1 cellular context compared by ENCODE assay signal in genomic region chr2:64797881-64798590, GRCh38.
TF ChIP-seq lines count a peak whose summit lies in the region.

No MANE protein-coding gene starts in this region.

TF ChIP-seq in HEK293, 187 proteins besides CTCF, POLR2A, EP300 and RAD21 (continued from another document):
- TF ChIP-seq ZBTB44 (tag by site-specific recombination; IDR thresholded peaks at IDR 0.05), result peak; percentile 71
- no peak for TF ChIP-seq ZNF140 (tag by site-specific recombination; IDR thresholded peaks at IDR 0.05)
- no peak for TF ChIP-seq ZNF645 (tag by site-specific recombination; IDR thresholded peaks at IDR 0.05)
- peak; percentile 52 for TF ChIP-seq FEZF1 (tag by site-specific recombination; IDR thresholded peaks at IDR 0.05)
- 0 out of 2 replicates have a peak, but pooled peaks have one; percentile 41 for TF ChIP-seq ZNF121 (tag by site-specific recombination; IDR thresholded peaks at IDR 0.05)
- peak; percentile 22; the same call in 1 of the 2 replicates for TF ChIP-seq PRDM10 (tag by site-specific recombination; IDR thresholded peaks at IDR 0.05)
- TF ChIP-seq PRDM6 (tag by site-specific recombination; IDR thresholded peaks at IDR 0.05), result peak; percentile 90
- TF ChIP-seq TCF7L2 (IDR thresholded peaks at IDR 0.05; ENCODE audit: borderline replicate concordance, low read depth, low read length), result no peak
- TF ChIP-seq ZXDB (tag by site-specific recombination; IDR thresholded peaks at IDR 0.05), result peak; percentile 55; the same call in 1 of the 2 replicates
- TF ChIP-seq SP7 (tag by site-specific recombination; IDR thresholded peaks at IDR 0.05), result peak; percentile 70
- no peak for TF ChIP-seq ZNF555 (tag by site-specific recombination; conservative IDR thresholded peaks at IDR 0.05)
- TF ChIP-seq ZNF10 (tag by site-specific recombination; IDR thresholded peaks at IDR 0.05), result peak; percentile 85
- TF ChIP-seq ZNF138 (tag by site-specific recombination; IDR thresholded peaks at IDR 0.05; ENCODE audit: borderline replicate concordance), result no peak
- TF ChIP-seq OVOL3 (tag by site-specific recombination; IDR thresholded peaks at IDR 0.05), result 0 out of 2 replicates have a peak, but pooled peaks have one; percentile 42
- TF ChIP-seq ZNF335 (tag by site-specific recombination; conservative IDR thresholded peaks at IDR 0.05), result peak; percentile 44
- TF ChIP-seq ZSCAN18 (tag by site-specific recombination; IDR thresholded peaks at IDR 0.05), result no peak
- TF ChIP-seq ZNF843 (tag by site-specific recombination; IDR thresholded peaks at IDR 0.05), result peak; percentile 34; the same call in 1 of the 2 replicates
- 0 out of 2 replicates have a peak, but pooled peaks have one; percentile 40 for TF ChIP-seq ZNF660 (tag by site-specific recombination; IDR thresholded peaks at IDR 0.05)
- TF ChIP-seq ZNF629 (tag by site-specific recombination; IDR thresholded peaks at IDR 0.05), result peak; percentile 46; the same call in 1 of the 2 replicates
- TF ChIP-seq ZNF449 (tag by site-specific recombination; IDR thresholded peaks at IDR 0.05), result peak; percentile 47; the same call in 1 of the 2 replicates
- peak; percentile 93 for TF ChIP-seq OSR2 (tag by site-specific recombination; IDR thresholded peaks at IDR 0.05)
- no peak for TF ChIP-seq KLF8 (tag by site-specific recombination; IDR thresholded peaks at IDR 0.05)
- peak; percentile 61; the same call in 1 of the 2 replicates for TF ChIP-seq ZBTB8A (tag by site-specific recombination; IDR thresholded peaks at IDR 0.05)
